8 cellular contexts compared by ENCODE assay signal in genomic region chr3:150547045-150547753, GRCh38. TPM values are rescaled to one million over a fixed set of nuclear protein-coding genes. Genes with fewer than 3 reads are reported as not detected.
A peak's percentile ranks its signal among the peaks of the same experiment; 100 is the strongest.
DNase-seq lines count a peak whose midpoint lies in the region; ATAC-seq, FAIRE-seq and TF ChIP-seq lines count a peak whose summit lies in the region.

No MANE protein-coding gene starts in this region.

- H3K9me3 Mint-ChIP-seq in endothelial cell (ENCODE audit: unreplicated experiment) = no peaks in the 10 kb centered on the region

- H3K9me3 ChIP-seq in parathyroid adenoma (ENCODE audit: control insufficient read depth, low read length) = no peaks in the 10 kb centered on the region

- peak overlapping the region; percentile 99 for H3K4me3 Mint-ChIP-seq in endothelial cell (ENCODE audit: unreplicated experiment)

- peak; percentile 60 for DNase-seq in NCI-H748 (lab: John Stamatoyannopoulos, UW; ENCODE audit: unreplicated experiment)
- no peak for DNase-seq in NCI-H748 treated with DMSO at 0.1 percent for 48 hours (lab: John Stamatoyannopoulos, UW)
- peak; percentile 14 for DNase-seq in RPMI7951 (ENCODE audit: low read depth)
- DNase-seq in endothelial cell (ENCODE audit: low spot score) = no peak
- no peak for DNase-seq in posterior vena cava (ENCODE audit: low spot score)
- no peak for DNase-seq in RCC 7860 (ENCODE audit: low spot score)

- peaks cover 11% of the 10 kb centered on the region for H3K27me3 Mint-ChIP-seq in endothelial cell (ENCODE audit: unreplicated experiment)

- TF ChIP-seq CTCF in endothelial cell (IDR thresholded peaks at IDR 0.05; ENCODE audit: unreplicated experiment) (no peak), parathyroid adenoma (IDR thresholded peaks at IDR 0.05) (no peak)

- peak overlapping the region; percentile 97 for H2AFZ ChIP-seq in parathyroid adenoma

- no peaks in the 10 kb centered on the region for H3K36me3 ChIP-seq in parathyroid adenoma (ENCODE audit: control insufficient read depth, insufficient read depth, low read length)

- H3K4me3 ChIP-seq in parathyroid adenoma (ENCODE audit: low read depth, low read length) = peak overlapping the region; percentile 91

- H3K27ac Mint-ChIP-seq in endothelial cell (ENCODE audit: unreplicated experiment) = peak overlapping the region; percentile 97

- H3K27ac ChIP-seq in parathyroid adenoma = peak overlapping the region; percentile 98

- no peak for ATAC-seq in HG03469 (IDR thresholded peaks at IDR 0.05; ENCODE audit: unreplicated experiment)

- H3K4me1 Mint-ChIP-seq in endothelial cell (ENCODE audit: unreplicated experiment) = peaks cover 25% of the 10 kb centered on the region

- FAIRE-seq in RCC 7860 (lab: Jason Lieb, UNC) = no peak

- peaks cover 6% of the 10 kb centered on the region for H3K4me1 ChIP-seq in parathyroid adenoma

- intact Hi-C loops in posterior vena cava (cut with DNase I) = no loop called here

- peaks cover 6% of the 10 kb centered on the region for H3K36me3 Mint-ChIP-seq in endothelial cell (ENCODE audit: low read depth, unreplicated experiment)

- peak overlapping the region; percentile 65 for H3K4me2 ChIP-seq in parathyroid adenoma (ENCODE audit: low read length)

- no peak overlapping the region for H3K9ac ChIP-seq in parathyroid adenoma

- H3K79me2 ChIP-seq in parathyroid adenoma = peaks cover 24% of the 10 kb centered on the region

- no peaks in the 10 kb centered on the region for H3K27me3 ChIP-seq in parathyroid adenoma (ENCODE audit: control insufficient read depth, insufficient read depth, low read length)

RNA-seq across cellular contexts. Expression of gene EIF2A, which starts 0.6 kb away (rescaled TPM):
- 336 and 604 TPM in 2 replicates for total RNA-seq in RPMI7951 (2014; rRNA removed; shearing (Covaris generic))
- total RNA-seq in endothelial cell (ENCODE audit: unreplicated experiment) = 68.8 TPM
- total RNA-seq in posterior vena cava = 10 to 100 TPM; 73.1 to 75.5 TPM

RNA-seq across cellular contexts. Expression of gene SERP1, which starts 0.9 kb away (rescaled TPM):
- 178 and 187 TPM in 2 replicates for total RNA-seq in RPMI7951 (2014; rRNA removed; shearing (Covaris generic))
- total RNA-seq in endothelial cell (ENCODE audit: unreplicated experiment) = 89.9 TPM
- total RNA-seq in posterior vena cava = 10 to 100 TPM; 72.8 to 74.9 TPM

RNA-seq across cellular contexts. Expression of gene SELENOT, which starts 55.9 kb away (rescaled TPM):
- total RNA-seq in RPMI7951 (2014; rRNA removed; shearing (Covaris generic)) = 129 and 152 TPM in 2 replicates
- total RNA-seq in endothelial cell (ENCODE audit: unreplicated experiment) (73.6 TPM), posterior vena cava (100 to 1,000 TPM in 1 of 2 donors, 10 to 100 TPM in 1; 91.6 to 118 TPM)

Comparison
In these comparisons a context has a peak if more than half of its experiments do, and no peak if none do; other contexts are left out.
1. DNase-seq: peak in NCI-H748 (single experiment) and RPMI7951 (single experiment); none in NCI-H748 treated with DMSO at 0.1 percent for 48 hours (single experiment), endothelial cell (single experiment), posterior vena cava (single experiment) and RCC 7860 (single experiment).